17 cellular contexts compared by ENCODE assay signal in the genomic region with DNA sequence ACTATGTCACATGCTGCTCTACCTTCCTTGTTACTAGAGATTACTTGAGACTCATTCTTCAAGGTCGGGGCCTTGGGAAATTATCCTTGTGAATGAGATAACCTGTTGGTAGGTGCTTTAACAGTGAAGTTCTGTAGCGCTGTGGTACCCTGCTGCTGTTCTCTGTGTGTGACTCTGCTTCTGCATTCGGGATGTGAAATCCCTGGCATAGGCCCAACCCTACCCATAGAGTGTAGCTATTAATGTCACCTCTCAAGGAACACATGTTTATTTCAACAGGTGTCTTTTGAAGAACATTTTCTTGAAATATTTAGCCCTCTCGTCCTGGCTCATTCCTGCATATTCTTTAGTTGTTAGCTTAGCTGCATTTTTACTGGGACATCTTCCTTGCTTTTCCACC. TPM values are rescaled to one million over a fixed set of nuclear protein-coding genes. Genes with fewer than 3 reads are reported as not detected.
"Had no signal": no experiment of that assay in that cellular context is flagged by ENCODE, and none has a peak within 500 bp of the region (broad histone marks: within the 10 kb centered on the region; RNA-seq: fewer than 3 reads in every experiment).

No MANE protein-coding gene starts in this region.

- ATAC-seq: activated T-cell treated with anti-CD3 and anti-CD28 coated beads, Interleukin-2, amount 50 U/mL, for 4 hours; left colon; naive thymus-derived CD8-positive, alpha-beta T cell; stimulated activated naive CD8-positive, alpha-beta T cell treated with anti-CD3 and anti-CD28 coated beads, Interleukin-15, amount 100 ng/mL, for 72 hours had no signal

- H3K4me1 Mint-ChIP-seq: activated CD4-positive, alpha-beta T cell treated with anti-CD3 and anti-CD28 coated beads, Interleukin-2, amount 10 ng/mL, durations not matched to agents 7 days and 5 days; activated naive CD8-positive, alpha-beta T cell treated with anti-CD3 and anti-CD28 coated beads for 36 hours; stimulated activated naive CD8-positive, alpha-beta T cell treated with anti-CD3 and anti-CD28 coated beads, Interleukin-15, amount 100 ng/mL, for 72 hours had no signal

- H3K4me1 ChIP-seq: esophagus squamous epithelium, tibial artery, uterus had no signal

- H3K4me3 ChIP-seq: coronary artery, esophagus squamous epithelium, heart left ventricle, tibial artery, uterus had no signal

- H3K4me3 Mint-ChIP-seq: activated CD4-positive, alpha-beta T cell treated with anti-CD3 and anti-CD28 coated beads, Interleukin-2, amount 10 ng/mL, durations not matched to agents 7 days and 5 days; activated naive CD8-positive, alpha-beta T cell treated with anti-CD3 and anti-CD28 coated beads for 36 hours; activated T-cell treated with anti-CD3 and anti-CD28 coated beads, Interleukin-2, amount 50 U/mL, for 4 hours; naive thymus-derived CD8-positive, alpha-beta T cell; stimulated activated naive CD8-positive, alpha-beta T cell treated with anti-CD3 and anti-CD28 coated beads, Interleukin-15, amount 100 ng/mL, for 72 hours had no signal

- H3K36me3 ChIP-seq: uterus had no signal

- H3K27ac Mint-ChIP-seq: activated CD4-positive, alpha-beta T cell treated with anti-CD3 and anti-CD28 coated beads, Interleukin-2, amount 10 ng/mL, durations not matched to agents 7 days and 5 days; activated naive CD8-positive, alpha-beta T cell treated with anti-CD3 and anti-CD28 coated beads for 36 hours had no signal

- H3K9me3 Mint-ChIP-seq: activated CD4-positive, alpha-beta T cell treated with anti-CD3 and anti-CD28 coated beads, Interleukin-2, amount 10 ng/mL, durations not matched to agents 7 days and 5 days; activated naive CD8-positive, alpha-beta T cell treated with anti-CD3 and anti-CD28 coated beads for 36 hours; activated T-cell treated with anti-CD3 and anti-CD28 coated beads, Interleukin-2, amount 50 U/mL, for 4 hours; naive thymus-derived CD8-positive, alpha-beta T cell; stimulated activated naive CD8-positive, alpha-beta T cell treated with anti-CD3 and anti-CD28 coated beads, Interleukin-15, amount 100 ng/mL, for 72 hours had no signal

- H3K27me3 Mint-ChIP-seq: activated CD4-positive, alpha-beta T cell treated with anti-CD3 and anti-CD28 coated beads, Interleukin-2, amount 10 ng/mL, durations not matched to agents 7 days and 5 days; activated naive CD8-positive, alpha-beta T cell treated with anti-CD3 and anti-CD28 coated beads for 36 hours; naive thymus-derived CD8-positive, alpha-beta T cell; stimulated activated naive CD8-positive, alpha-beta T cell treated with anti-CD3 and anti-CD28 coated beads, Interleukin-15, amount 100 ng/mL, for 72 hours had no signal

- DNase-seq: activated CD4-positive, alpha-beta T cell treated with anti-CD3 and anti-CD28 coated beads, Interleukin-2, amount 10 ng/mL, durations not matched to agents 7 days and 5 days; activated CD4-positive, CD25-positive, alpha-beta regulatory T cell treated with anti-CD3 and anti-CD28 coated beads, Interleukin-2, amount 50 U/mL, for 72 hours; activated CD8-positive, alpha-beta memory T cell treated with anti-CD3 and anti-CD28 coated beads, Interleukin-2, amount 50 U/mL, for 48 hours; activated naive CD4-positive, alpha-beta T cell treated with Interleukin-2 at 50 U/mL for 16 hours; activated naive CD8-positive, alpha-beta T cell treated with anti-CD3 and anti-CD28 coated beads for 36 hours; activated T-cell treated with anti-CD3 and anti-CD28 coated beads, Interleukin-2, amount 50 U/mL, for 4 hours; cerebellar nuclear complex; esophagus squamous epithelium; heart left ventricle; left colon; naive thymus-derived CD8-positive, alpha-beta T cell; stimulated activated CD4-positive, alpha-beta T cell treated with anti-CD3 and anti-CD28 coated beads, Interleukin-1b, Interleukin-23, amount 100 ng/mL, for 48 hours; stimulated activated naive CD8-positive, alpha-beta T cell treated with anti-CD3 and anti-CD28 coated beads, Interleukin-15, amount 100 ng/mL, for 72 hours; SW 1271; tibial artery; uterus had no signal

- H3K27me3 ChIP-seq: esophagus squamous epithelium, heart left ventricle, tibial artery, uterus had no signal

- H3K9me3 ChIP-seq: esophagus squamous epithelium, heart left ventricle, tibial artery, uterus had no signal

- H3K27ac ChIP-seq: coronary artery, esophagus squamous epithelium, heart left ventricle, tibial artery, uterus had no signal

RNA-seq across cellular contexts. Expression of a gene that starts 41.8 kb away (rescaled TPM):
- polyA plus RNA-seq: naive thymus-derived CD8-positive, alpha-beta T cell had no signal
